16 cellular contexts compared by ENCODE assay signal in genomic region chr12:52534482-52534881, GRCh38.
A peak's percentile ranks its signal among the peaks of the same experiment; 100 is the strongest.
DNase-seq lines count a peak whose midpoint lies in the region; ATAC-seq and TF ChIP-seq lines count a peak whose summit lies in the region.
"Had no signal": no experiment of that assay in that cellular context is flagged by ENCODE, and none has a peak within 500 bp of the region (broad histone marks: within the 10 kb centered on the region; RNA-seq: fewer than 3 reads in every experiment).

No MANE protein-coding gene starts in this region.

- peak; percentile 26 for DNase-seq in NCI-H2196 (lab: John Stamatoyannopoulos, UW; ENCODE audit: unreplicated experiment)
- DNase-seq in NCI-H2196 treated with DMSO at 0.1 percent for 48 hours (lab: John Stamatoyannopoulos, UW; ENCODE audit: unreplicated experiment), result no peak
- no peak for DNase-seq in GM06990 (ENCODE audit: extremely low read depth, insufficient read length)
- no peak for DNase-seq in RWPE2 (ENCODE audit: low spot score)
- DNase-seq in iPS DF 4.7 (ENCODE audit: extremely low read depth, low spot score), result peak; percentile 14
- DNase-seq in anterior cingulate cortex (lab: John Stamatoyannopoulos, UW), result no peak
- DNase-seq in NCI-H774 (lab: John Stamatoyannopoulos, UW), result no peak
- DNase-seq in HPDE6-E6E7 (ENCODE audit: extremely low spot score), result no peak
- DNase-seq: activated CD4-positive, alpha-beta memory T cell treated with anti-CD3 and anti-CD28 coated beads, Interleukin-2, amount 10 ng/mL, durations not matched to agents 7 days and 5 days; activated T-cell treated with anti-CD3 and anti-CD28 coated beads, Interleukin-2, amount 50 U/mL, for 72 hours; effector memory CD4-positive, alpha-beta T cell; hippocampal formation; NCI-H510A; Peyer's patch; stimulated activated naive CD4-positive, alpha-beta T cell treated with Interleukin-2 at 50 U/mL for 16 hours; transverse colon had no signal

- peak; percentile 52 for TF ChIP-seq CTCF in GM06990 (IDR thresholded peaks at IDR 0.05; ENCODE audit: insufficient read depth, low read length, poor library complexity, severe bottlenecking)
- TF ChIP-seq CTCF in RWPE2 (IDR thresholded peaks at IDR 0.05; ENCODE audit: poor library complexity, severe bottlenecking), result peak; percentile 47

- no peak overlapping the region for H3K4me3 ChIP-seq in GM06990 (replicated peaks; ENCODE audit: low read depth, low read length)
- no peak overlapping the region for H3K4me3 ChIP-seq in RWPE2 (ENCODE audit: severe bottlenecking)
- H3K4me3 ChIP-seq: Peyer's patch, transverse colon had no signal

- peaks cover 23% of the 10 kb centered on the region for H3K4me1 ChIP-seq in RWPE2 (ENCODE audit: insufficient read depth, poor library complexity, severe bottlenecking)
- H3K4me1 ChIP-seq: Peyer's patch had no signal

- no peak for ATAC-seq in RWPE2 (ENCODE audit: low read depth)
- ATAC-seq: activated T-cell treated with anti-CD3 and anti-CD28 coated beads, Interleukin-2, amount 50 U/mL, for 72 hours had no signal

- H3K36me3 ChIP-seq in GM06990 (ENCODE audit: control insufficient read depth, insufficient read depth, low read length) (no peaks in the 10 kb centered on the region), RWPE2 (ENCODE audit: low read depth) (no peaks in the 10 kb centered on the region)
- H3K36me3 ChIP-seq: Peyer's patch, transverse colon had no signal

- no peaks in the 10 kb centered on the region; the same call in 1 of the 2 replicates for H3K27me3 ChIP-seq in GM06990 (replicated peaks; ENCODE audit: control insufficient read depth, insufficient read depth, low read length)
- H3K27me3 ChIP-seq in RWPE2 (ENCODE audit: insufficient read depth, poor library complexity, severe bottlenecking), result no peaks in the 10 kb centered on the region
- H3K27me3 ChIP-seq: Peyer's patch, transverse colon had no signal

- H3K27ac ChIP-seq in RWPE2 (ENCODE audit: poor library complexity, severe bottlenecking), result no peak overlapping the region
- H3K27ac ChIP-seq: Peyer's patch, transverse colon had no signal

- no peaks in the 10 kb centered on the region for H3K9me3 ChIP-seq in RWPE2 (ENCODE audit: severe bottlenecking)
- H3K9me3 ChIP-seq: Peyer's patch, transverse colon had no signal

Comparison
In these comparisons a context has a peak if more than half of its experiments do, and no peak if none do; other contexts are left out.
1. DNase-seq: peak in NCI-H2196 (single experiment) and iPS DF 4.7 (single experiment); none in NCI-H2196 treated with DMSO at 0.1 percent for 48 hours (single experiment), GM06990 (single experiment), RWPE2 (single experiment), anterior cingulate cortex (0 of 58), NCI-H774 (single experiment) and HPDE6-E6E7 (single experiment).